In the genomic region with DNA sequence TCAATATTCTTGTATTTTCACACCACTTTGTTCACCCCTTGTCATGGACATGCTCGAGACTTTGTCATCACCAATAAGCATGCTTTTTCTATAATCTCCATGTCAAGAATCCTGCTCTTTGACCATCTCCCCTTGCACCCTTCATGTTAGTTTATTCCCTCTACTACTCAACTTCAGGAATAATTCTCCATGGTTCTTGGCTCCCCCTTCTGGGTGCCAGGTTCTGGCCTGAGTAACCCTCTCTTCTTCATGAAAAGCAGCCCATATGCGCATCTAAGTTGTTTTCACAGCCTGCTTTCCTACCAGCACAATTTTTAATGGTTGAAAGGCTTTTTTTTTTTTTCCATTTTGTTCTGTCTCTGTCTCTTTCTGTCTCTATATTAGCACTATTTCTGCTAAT, we compare ENCODE assay signal across 14 cellular contexts.
DNase-seq lines count a peak whose midpoint lies in the region; ATAC-seq and TF ChIP-seq lines count a peak whose summit lies in the region.
"Had no signal": no experiment of that assay in that cellular context is flagged by ENCODE, and none has a peak within 500 bp of the region (broad histone marks: within the 10 kb centered on the region; RNA-seq: fewer than 3 reads in every experiment).

No MANE protein-coding gene starts in this region.

- DNase-seq in ELF-1 (ENCODE audit: low read depth, low spot score) (peak; percentile 4), NT2/D1 (ENCODE audit: low read depth, low spot score) (peak; percentile 42), fibroblast of gingiva (ENCODE audit: low read depth) (peak; percentile 5), neural progenitor cell (ENCODE audit: low spot score) (no peak), caudate nucleus (lab: John Stamatoyannopoulos, UW) (no peak)
- no peak for DNase-seq in effector memory CD4-positive, alpha-beta T cell
- DNase-seq: activated naive CD4-positive, alpha-beta T cell treated with anti-CD3 and anti-CD28 coated beads for 36 hours; cerebellar nuclear complex; NCI-H1930; NK-92 treated with Interleukin-12 subunit alpha and Interleukin-12 subunit beta, amount 100 ng/mL, for 24 hours; substantia nigra had no signal

- H3K27me3 Mint-ChIP-seq in neural progenitor cell (ENCODE audit: insufficient read depth, low read depth) = no peaks in the 10 kb centered on the region

- H3F3A ChIP-seq in neural progenitor cell (ENCODE audit: low read depth) = no peaks in the 10 kb centered on the region

- H3K4me1 Mint-ChIP-seq in neural progenitor cell = no peaks in the 10 kb centered on the region
- H3K4me1 Mint-ChIP-seq: nephron had no signal

- H3K4me3 Mint-ChIP-seq in neural progenitor cell = no peak overlapping the region
- H3K4me3 Mint-ChIP-seq: activated naive CD4-positive, alpha-beta T cell treated with anti-CD3 and anti-CD28 coated beads for 36 hours; nephron had no signal

- no peak overlapping the region for H3K4me3 ChIP-seq in NT2/D1 (ENCODE audit: insufficient read length, low read depth)
- H3K4me3 ChIP-seq in neural progenitor cell = no peak overlapping the region
- H3K4me3 ChIP-seq in effector memory CD4-positive, alpha-beta T cell (ENCODE audit: insufficient read depth, low read depth, low read length, poor library complexity, severe bottlenecking) = no peak overlapping the region

- TF ChIP-seq CTCF in neural progenitor cell (IDR thresholded peaks at IDR 0.05) = peak; percentile 19

- H4K20me1 ChIP-seq in neural progenitor cell (ENCODE audit: low read depth) = no peaks in the 10 kb centered on the region

- no peaks in the 10 kb centered on the region for H3K36me3 Mint-ChIP-seq in neural progenitor cell

- H3K9me3 ChIP-seq in NT2/D1 (ENCODE audit: insufficient read depth, low read length) = no peaks in the 10 kb centered on the region
- H3K9me3 ChIP-seq in neural progenitor cell (ENCODE audit: low read depth) = no peaks in the 10 kb centered on the region
- no peaks in the 10 kb centered on the region for H3K9me3 ChIP-seq in effector memory CD4-positive, alpha-beta T cell (ENCODE audit: control insufficient read depth, low read length)

- H3K27ac ChIP-seq in neural progenitor cell = no peak overlapping the region
- H3K27ac ChIP-seq in effector memory CD4-positive, alpha-beta T cell (ENCODE audit: insufficient read depth, low read length, poor library complexity, severe bottlenecking) = no peak overlapping the region
- no peak overlapping the region for H3K27ac ChIP-seq in caudate nucleus (ENCODE audit: low read depth, low read length)
- H3K27ac ChIP-seq: KMS-11 had no signal

- H3K4me2 ChIP-seq in neural progenitor cell = no peak overlapping the region
- H3K4me2 ChIP-seq: KMS-11 had no signal

- H3K4me1 ChIP-seq in NT2/D1 (ENCODE audit: insufficient read depth, insufficient read length) (no peaks in the 10 kb centered on the region), neural progenitor cell (no peaks in the 10 kb centered on the region)
- H3K4me1 ChIP-seq in effector memory CD4-positive, alpha-beta T cell (ENCODE audit: control insufficient read depth, insufficient read depth, low read length, poor library complexity, severe bottlenecking) = no peaks in the 10 kb centered on the region

- H3K79me2 ChIP-seq in neural progenitor cell (ENCODE audit: low read depth) = no peaks in the 10 kb centered on the region

- no peak overlapping the region for H3K27ac Mint-ChIP-seq in neural progenitor cell
- H3K27ac Mint-ChIP-seq: activated naive CD4-positive, alpha-beta T cell treated with anti-CD3 and anti-CD28 coated beads for 36 hours; nephron had no signal

- H2AFZ ChIP-seq in neural progenitor cell (replicated peaks) = no peak overlapping the region

- no peaks in the 10 kb centered on the region for H3K27me3 ChIP-seq in NT2/D1 (ENCODE audit: insufficient read depth, insufficient read length)
- no peaks in the 10 kb centered on the region for H3K27me3 ChIP-seq in neural progenitor cell
- H3K27me3 ChIP-seq in effector memory CD4-positive, alpha-beta T cell (replicated peaks; ENCODE audit: control insufficient read depth, insufficient read depth, low read length, poor library complexity, severe bottlenecking) = no peaks in the 10 kb centered on the region

- peaks cover 3% of the 10 kb centered on the region for H3K9me3 Mint-ChIP-seq in neural progenitor cell

- H3K36me3 ChIP-seq in NT2/D1 (ENCODE audit: insufficient read depth, insufficient read length, low read length) (no peaks in the 10 kb centered on the region), neural progenitor cell (no peaks in the 10 kb centered on the region)
- no peaks in the 10 kb centered on the region for H3K36me3 ChIP-seq in effector memory CD4-positive, alpha-beta T cell (ENCODE audit: control insufficient read depth, insufficient read depth, low read length)

- H3K9ac ChIP-seq in NT2/D1 (ENCODE audit: insufficient read length, low read depth) = no peak overlapping the region
- no peak overlapping the region for H3K9ac ChIP-seq in neural progenitor cell
- H3K9ac ChIP-seq: KMS-11 had no signal

- ATAC-seq in HG03469 (IDR thresholded peaks at IDR 0.05; ENCODE audit: unreplicated experiment) = no peak

Comparison
In these comparisons a context has a peak if more than half of its experiments do, and no peak if none do; other contexts are left out.
1. DNase-seq: peak in ELF-1 (single experiment), NT2/D1 (single experiment) and fibroblast of gingiva (single experiment); none in neural progenitor cell (single experiment), effector memory CD4-positive, alpha-beta T cell (0 of 3) and caudate nucleus (0 of 61).